In the genomic region with DNA sequence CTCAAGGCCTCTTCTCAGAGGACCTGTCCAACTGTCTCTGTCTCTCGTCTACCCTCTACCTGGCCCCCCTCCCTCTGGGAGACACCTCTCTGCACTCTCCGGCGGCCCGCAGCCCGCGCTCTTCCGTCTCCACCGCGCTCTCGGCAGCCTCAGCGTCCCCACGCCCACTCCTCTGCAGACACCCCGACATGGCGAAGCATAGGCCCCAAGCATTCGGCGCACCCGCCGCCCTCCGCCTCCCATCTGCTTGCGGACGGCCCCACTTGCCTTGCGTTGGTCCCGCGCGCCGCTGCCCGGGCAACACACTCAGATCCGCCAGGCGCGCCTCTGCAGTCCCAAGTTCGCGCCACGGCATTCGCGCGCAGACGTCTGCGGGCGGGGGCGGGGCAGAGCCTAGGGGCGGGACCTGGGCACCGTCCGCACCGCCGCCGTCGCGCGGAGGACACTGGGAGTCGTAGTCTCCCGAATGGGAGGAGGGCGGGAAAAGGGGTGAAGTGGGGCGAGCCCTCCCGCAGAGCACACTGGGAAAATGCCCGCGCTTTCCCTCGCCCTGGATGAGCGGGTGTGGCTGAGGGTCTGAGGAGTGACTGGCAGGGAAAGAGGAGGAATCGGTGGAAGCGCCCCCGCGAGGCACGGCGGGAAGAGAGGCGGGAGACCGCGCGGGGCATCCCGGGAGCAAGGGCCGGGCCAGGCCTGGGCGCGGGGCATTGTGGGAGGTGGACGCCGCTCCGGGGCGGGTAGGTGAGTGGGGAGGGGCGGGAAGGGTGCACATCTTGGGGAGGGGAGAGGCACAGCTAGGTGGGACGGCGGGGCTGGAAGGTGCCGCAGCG, we compare ENCODE assay signal across 1 cellular context.
TF ChIP-seq lines count a peak whose summit lies in the region.

A gene (minus strand): TSS at position 371 of the 830 bp plus-strand sequence. CDS start 4,778 bp downstream, outside the sequence.
A gene (plus strand): TSS at position 707 of the 830 bp plus-strand sequence. CDS start 1,123 bp downstream, outside the sequence.

TF ChIP-seq in H1, 55 proteins besides CTCF, POLR2A, EP300 and RAD21:
- no peak for TF ChIP-seq CEBPB (IDR thresholded peaks at IDR 0.05; ENCODE audit: low read depth, low read length)
- TF ChIP-seq POLR2AphosphoS5 (IDR thresholded peaks at IDR 0.05; ENCODE audit: low read depth, low read length), result 0 out of 2 replicates have a peak, but pooled peaks have one; percentile 36
- no peak for TF ChIP-seq SRF (IDR thresholded peaks at IDR 0.05; ENCODE audit: low read depth, low read length)
- TF ChIP-seq EGR1 (IDR thresholded peaks at IDR 0.05; ENCODE audit: borderline replicate concordance, low read depth, low read length), result peak; percentile 15; the same call in 1 of the 2 replicates
- no peak for TF ChIP-seq TEAD4 (IDR thresholded peaks at IDR 0.05; ENCODE audit: low read depth, low read length)
- TF ChIP-seq ASH2L (IDR thresholded peaks at IDR 0.05; ENCODE audit: low read length), result peak; percentile 82
- TF ChIP-seq, protein P1, sequence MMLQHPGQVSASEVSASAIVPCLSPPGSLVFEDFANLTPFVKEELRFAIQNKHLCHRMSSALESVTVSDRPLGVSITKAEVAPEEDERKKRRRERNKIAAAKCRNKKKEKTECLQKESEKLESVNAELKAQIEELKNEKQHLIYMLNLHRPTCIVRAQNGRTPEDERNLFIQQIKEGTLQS (IDR thresholded peaks at IDR 0.05; ENCODE audit: insufficient read depth, low read depth, low read length), result no peak
- no peak for TF ChIP-seq SIRT6 (IDR thresholded peaks at IDR 0.05; ENCODE audit: low read length)
- TF ChIP-seq SIX5 (IDR thresholded peaks at IDR 0.05; ENCODE audit: low read depth, low read length), result peak; percentile 47
- TF ChIP-seq SIN3A (conservative IDR thresholded peaks at IDR 0.05 in 1 of 2, IDR thresholded peaks at IDR 0.05 in 1 of 2; ENCODE audit: low read depth in 1 of 2, low read length in 2 of 2), result peak in 1 of 2 experiments; percentile 63; a peak in 1 of 4 replicates
- no peak for TF ChIP-seq CTBP2 (IDR thresholded peaks at IDR 0.05; ENCODE audit: borderline replicate concordance, insufficient read depth, insufficient read length, low read length)
- TF ChIP-seq EZH2 (IDR thresholded peaks at IDR 0.05; ENCODE audit: low read depth, low read length, severe bottlenecking), result no peak
- no peak for TF ChIP-seq CHD2 (IDR thresholded peaks at IDR 0.05; ENCODE audit: low read length)
- TF ChIP-seq SP4 (IDR thresholded peaks at IDR 0.05; ENCODE audit: low read length), result 0 out of 2 replicates have a peak, but pooled peaks have one; percentile 85
- TF ChIP-seq PHF8 (conservative IDR thresholded peaks at IDR 0.05; ENCODE audit: low read depth, low read length), result peak; percentile 82
- TF ChIP-seq HDAC2 (IDR thresholded peaks at IDR 0.05; ENCODE audit: borderline replicate concordance in 1 of 2, low read depth in 2 of 2, low read length in 2 of 2), result peak in 1 of 2 experiments; percentile 54; a peak in 2 of 4 replicates
- no peak for TF ChIP-seq TCF12 (IDR thresholded peaks at IDR 0.05; ENCODE audit: low read depth, low read length)
- no peak for TF ChIP-seq BACH1 (IDR thresholded peaks at IDR 0.05; ENCODE audit: low read length)
- peak; percentile 28; the same call in 1 of the 2 replicates for TF ChIP-seq SP1 (IDR thresholded peaks at IDR 0.05; ENCODE audit: low read depth, low read length)
- no peak for TF ChIP-seq MAFK (IDR thresholded peaks at IDR 0.05; ENCODE audit: low read depth, low read length)
- TF ChIP-seq KDM5A (IDR thresholded peaks at IDR 0.05; ENCODE audit: low read length), result no peak
- peak; percentile 71 for TF ChIP-seq CREB1 (IDR thresholded peaks at IDR 0.05)
- TF ChIP-seq ZNF274 (IDR thresholded peaks at IDR 0.05; ENCODE audit: borderline replicate concordance, extremely low read depth, low read length), result no peak
- TF ChIP-seq CBX8 (IDR thresholded peaks at IDR 0.05; ENCODE audit: borderline replicate concordance, low read depth, low read length), result no peak
- peak; percentile 67 for TF ChIP-seq KDM4A (IDR thresholded peaks at IDR 0.05; ENCODE audit: low read depth, low read length, severe bottlenecking)
- no peak for TF ChIP-seq SP2 (IDR thresholded peaks at IDR 0.05; ENCODE audit: low read length)
- TF ChIP-seq, protein P2, sequence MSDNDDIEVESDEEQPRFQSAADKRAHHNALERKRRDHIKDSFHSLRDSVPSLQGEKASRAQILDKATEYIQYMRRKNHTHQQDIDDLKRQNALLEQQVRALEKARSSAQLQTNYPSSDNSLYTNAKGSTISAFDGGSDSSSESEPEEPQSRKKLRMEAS (IDR thresholded peaks at IDR 0.05), result peak; percentile 55; the same call in 1 of the 2 replicates
- peak; percentile 10; the same call in 1 of the 2 replicates for TF ChIP-seq TBP (IDR thresholded peaks at IDR 0.05; ENCODE audit: low read depth, low read length)
- TF ChIP-seq SAP30 (IDR thresholded peaks at IDR 0.05; ENCODE audit: insufficient read depth, insufficient replicate concordance, low read length), result no peak
- TF ChIP-seq GTF2F1 (IDR thresholded peaks at IDR 0.05; ENCODE audit: borderline replicate concordance, low read depth, low read length), result no peak
- 0 out of 2 replicates have a peak, but pooled peaks have one; percentile 18 for TF ChIP-seq RBBP5 (IDR thresholded peaks at IDR 0.05; ENCODE audit: borderline replicate concordance, low read depth, low read length)
- no peak for TF ChIP-seq JUN (IDR thresholded peaks at IDR 0.05; ENCODE audit: low read depth, low read length)
- TF ChIP-seq SUZ12 (IDR thresholded peaks at IDR 0.05; ENCODE audit: low read length), result no peak
- no peak for TF ChIP-seq JUND (IDR thresholded peaks at IDR 0.05; ENCODE audit: low read length)
- TF ChIP-seq FOSL1 (IDR thresholded peaks at IDR 0.05; ENCODE audit: insufficient read depth, low read depth, low read length), result no peak
- TF ChIP-seq, protein P3, sequence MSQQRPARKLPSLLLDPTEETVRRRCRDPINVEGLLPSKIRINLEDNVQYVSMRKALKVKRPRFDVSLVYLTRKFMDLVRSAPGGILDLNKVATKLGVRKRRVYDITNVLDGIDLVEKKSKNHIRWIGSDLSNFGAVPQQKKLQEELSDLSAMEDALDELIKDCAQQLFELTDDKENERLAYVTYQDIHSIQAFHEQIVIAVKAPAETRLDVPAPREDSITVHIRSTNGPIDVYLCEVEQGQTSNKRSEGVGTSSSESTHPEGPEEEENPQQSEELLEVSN (IDR thresholded peaks at IDR 0.05), result peak; percentile 61; the same call in 1 of the 2 replicates
- TF ChIP-seq TAF1 (IDR thresholded peaks at IDR 0.05; ENCODE audit: low read depth, low read length), result peak; percentile 60
- TF ChIP-seq YY1 (IDR thresholded peaks at IDR 0.05; ENCODE audit: low read depth, low read length), result 0 out of 2 replicates have a peak, but pooled peaks have one; percentile 15
